15 cellular contexts compared by ENCODE assay signal in the genomic region with DNA sequence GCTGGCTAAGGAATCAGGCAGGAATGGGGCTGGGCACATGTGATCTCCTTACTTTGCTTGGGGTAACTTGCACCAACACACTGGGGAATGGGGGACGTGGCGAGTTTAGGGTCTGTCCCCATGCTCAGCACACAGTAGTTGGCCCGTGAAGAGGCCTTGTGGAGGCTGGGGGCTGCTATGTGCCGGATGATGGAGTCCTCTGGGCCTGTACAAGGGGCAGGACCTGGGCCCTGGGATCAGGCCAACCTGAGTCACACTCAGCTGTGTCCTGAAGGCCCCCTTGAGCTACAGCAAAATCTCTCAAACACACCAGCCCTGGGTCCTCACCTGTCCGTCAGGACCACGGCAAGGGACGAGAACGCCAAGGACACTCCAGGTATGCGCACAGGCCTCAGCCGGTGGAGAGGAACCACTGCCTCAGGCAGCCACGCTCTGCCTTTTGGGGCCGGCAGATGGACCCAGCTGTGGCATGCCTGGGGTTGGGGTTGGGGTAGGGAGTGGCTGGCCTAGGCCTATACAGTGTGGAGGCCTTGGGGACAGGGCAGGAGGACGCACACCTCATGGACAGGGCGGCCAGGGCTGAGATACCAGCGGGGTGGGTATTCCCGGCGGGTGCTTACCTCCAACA. TPM values are rescaled to one million over a fixed set of nuclear protein-coding genes. Genes with fewer than 3 reads are reported as not detected.
DNase-seq lines count a peak whose midpoint lies in the region; ATAC-seq and TF ChIP-seq lines count a peak whose summit lies in the region.
"Had no signal": no experiment of that assay in that cellular context is flagged by ENCODE, and none has a peak within 500 bp of the region (broad histone marks: within the 10 kb centered on the region; RNA-seq: fewer than 3 reads in every experiment).

No MANE protein-coding gene starts in this region.

- POLR2A ChIA-PET in naive thymus-derived CD8-positive, alpha-beta T cell (lab: Charles Lee) = no interaction called here

- DNase-seq in left ventricle myocardium superior (peak; percentile 32), Right ventricle myocardium superior (no peak), natural killer cell (no peak), T-helper 9 cell (no peak)
- peak in 1 of 10 donors; percentile 41 for DNase-seq in naive thymus-derived CD8-positive, alpha-beta T cell
- DNase-seq: ACHN, BE2C, DMS153, EL, H7, Kasumi-1, NCI-H187 treated with DMSO at 0.1 percent for 48 hours, NCI-H446 had no signal

- ATAC-seq in left ventricle myocardium superior (no peak), Right ventricle myocardium superior (ENCODE audit: poor library complexity) (no peak), GM18868 (IDR thresholded peaks at IDR 0.05; ENCODE audit: unreplicated experiment) (no peak), natural killer cell (no peak)
- ATAC-seq in naive thymus-derived CD8-positive, alpha-beta T cell = no peak

- H3K36me3 Mint-ChIP-seq in T-helper 1 cell treated with Interleukin-12 subunit alpha and Interleukin-12 subunit beta and Interleukin-4 antibody, amounts not matched to agents 30 μg/mL and 1 μg/mL, for 36 hours (ENCODE audit: low read depth) = peaks cover 7% of the 10 kb centered on the region
- peaks cover 0 to 14% (median 0%) of the 10 kb centered on the region in 3 donors for H3K36me3 Mint-ChIP-seq in naive thymus-derived CD8-positive, alpha-beta T cell
- no peaks in the 10 kb centered on the region for H3K36me3 Mint-ChIP-seq in natural killer cell

- H3K27ac Mint-ChIP-seq in T-helper 1 cell treated with Interleukin-12 subunit alpha and Interleukin-12 subunit beta and Interleukin-4 antibody, amounts not matched to agents 30 μg/mL and 1 μg/mL, for 36 hours = peak overlapping the region; percentile 63
- peak overlapping the region in 6 of 10 donors; percentile 15 to 67 (median 54) for H3K27ac Mint-ChIP-seq in naive thymus-derived CD8-positive, alpha-beta T cell
- no peak overlapping the region for H3K27ac Mint-ChIP-seq in natural killer cell

- intact Hi-C loops in left ventricle myocardium superior (cut with micrococcal nuclease) (no loop called here), Right ventricle myocardium superior (cut with DNase I) (no loop called here), natural killer cell (cut with micrococcal nuclease) (no loop called here)

- H3K4me3 Mint-ChIP-seq in T-helper 1 cell treated with Interleukin-12 subunit alpha and Interleukin-12 subunit beta and Interleukin-4 antibody, amounts not matched to agents 30 μg/mL and 1 μg/mL, for 36 hours = no peak overlapping the region
- H3K4me3 Mint-ChIP-seq in naive thymus-derived CD8-positive, alpha-beta T cell = peak overlapping the region in 2 of 10 donors; percentile 6 to 7
- H3K4me3 Mint-ChIP-seq in natural killer cell = no peak overlapping the region

- H3K9me3 Mint-ChIP-seq in T-helper 1 cell treated with Interleukin-12 subunit alpha and Interleukin-12 subunit beta and Interleukin-4 antibody, amounts not matched to agents 30 μg/mL and 1 μg/mL, for 36 hours = peaks cover 4% of the 10 kb centered on the region
- H3K9me3 Mint-ChIP-seq in naive thymus-derived CD8-positive, alpha-beta T cell = peaks cover 0 to 2% (median 0%) of the 10 kb centered on the region in 9 donors
- no peaks in the 10 kb centered on the region for H3K9me3 Mint-ChIP-seq in natural killer cell

- no peaks in the 10 kb centered on the region for H3K27me3 Mint-ChIP-seq in T-helper 1 cell treated with Interleukin-12 subunit alpha and Interleukin-12 subunit beta and Interleukin-4 antibody, amounts not matched to agents 30 μg/mL and 1 μg/mL, for 36 hours (ENCODE audit: low read depth)
- H3K27me3 Mint-ChIP-seq in naive thymus-derived CD8-positive, alpha-beta T cell = no peaks in the 10 kb centered on the region
- H3K27me3 Mint-ChIP-seq in natural killer cell (ENCODE audit: low read depth in 2 of 2) = no peaks in the 10 kb centered on the region

- no peak for TF ChIP-seq CTCF in natural killer cell (IDR thresholded peaks at IDR 0.05)

- peaks cover 30% of the 10 kb centered on the region for H3K4me1 Mint-ChIP-seq in T-helper 1 cell treated with Interleukin-12 subunit alpha and Interleukin-12 subunit beta and Interleukin-4 antibody, amounts not matched to agents 30 μg/mL and 1 μg/mL, for 36 hours (ENCODE audit: low read depth)
- peaks cover 32 to 68% (median 50%) of the 10 kb centered on the region in 4 donors for H3K4me1 Mint-ChIP-seq in naive thymus-derived CD8-positive, alpha-beta T cell
- H3K4me1 Mint-ChIP-seq in natural killer cell = peaks cover 33 to 49% of the 10 kb centered on the region in 2 donors

RNA-seq across cellular contexts. Expression of gene UCKL1, which starts 11.1 kb away (rescaled TPM):
- 59.9 TPM for total RNA-seq in left ventricle myocardium superior
- 54.4 TPM for total RNA-seq in Right ventricle myocardium superior
- total RNA-seq in naive thymus-derived CD8-positive, alpha-beta T cell = 10 to 100 TPM; 48.2 to 50.9 TPM
- polyA plus RNA-seq in naive thymus-derived CD8-positive, alpha-beta T cell = 10 to 100 TPM; 19.8 to 28.3 (median 21.0) TPM
- 10 to 100 TPM; 49.9 to 58.1 (median 49.9) TPM for total RNA-seq in natural killer cell

RNA-seq across cellular contexts. Expression of gene ZNF512B, which starts 24.6 kb away (rescaled TPM):
- total RNA-seq in left ventricle myocardium superior (14.0 TPM), Right ventricle myocardium superior (11.3 TPM), natural killer cell (10 to 100 TPM; 11.5 to 16.8 (median 13.8) TPM)
- 10 to 100 TPM; 17.7 to 19.4 TPM for total RNA-seq in naive thymus-derived CD8-positive, alpha-beta T cell
- 1 to 10 TPM in 1 of 3 donors, under 1 TPM in 2; 0.57 to 1.5 (median 0.59) TPM for polyA plus RNA-seq in naive thymus-derived CD8-positive, alpha-beta T cell

RNA-seq across cellular contexts. Expression of gene SAMD10, which starts 34.3 kb away (rescaled TPM):
- 6.4 TPM for total RNA-seq in left ventricle myocardium superior
- 6.0 TPM for total RNA-seq in Right ventricle myocardium superior
- total RNA-seq in naive thymus-derived CD8-positive, alpha-beta T cell = 1 to 10 TPM; 7.7 to 9.3 TPM
- polyA plus RNA-seq in naive thymus-derived CD8-positive, alpha-beta T cell = 10 to 100 TPM in 1 of 3 donors, 1 to 10 TPM in 2; 7.4 to 15.4 (median 8.9) TPM
- 10 to 100 TPM; 15.2 to 22.3 (median 17.6) TPM for total RNA-seq in natural killer cell

RNA-seq across cellular contexts. Expression of gene PRPF6, which starts 35.8 kb away (rescaled TPM):
- total RNA-seq in left ventricle myocardium superior (50.6 TPM), Right ventricle myocardium superior (45.3 TPM), natural killer cell (10 to 100 TPM; 52.7 to 63.0 (median 55.0) TPM)
- total RNA-seq in naive thymus-derived CD8-positive, alpha-beta T cell = 10 to 100 TPM; 91.1 to 93.3 TPM
- polyA plus RNA-seq in naive thymus-derived CD8-positive, alpha-beta T cell = 100 to 1,000 TPM in 1 of 3 donors, 10 to 100 TPM in 2; 67.2 to 110 (median 85.9) TPM

RNA-seq across cellular contexts. Expression of gene DNAJC5, which starts 50.2 kb away (rescaled TPM):
- total RNA-seq in left ventricle myocardium superior (47.3 TPM), Right ventricle myocardium superior (42.3 TPM), natural killer cell (10 to 100 TPM; 27.5 to 45.1 (median 42.8) TPM)
- 10 to 100 TPM; 51.8 to 52.9 TPM for total RNA-seq in naive thymus-derived CD8-positive, alpha-beta T cell
- polyA plus RNA-seq in naive thymus-derived CD8-positive, alpha-beta T cell = 1 to 10 TPM; 4.7 to 7.1 (median 6.7) TPM

Comparison
In these comparisons a context has a peak if more than half of its experiments do, and no peak if none do; other contexts are left out.
1. H3K27ac Mint-ChIP-seq: peak in T-helper 1 cell treated with Interleukin-12 subunit alpha and Interleukin-12 subunit beta and Interleukin-4 antibody, amounts not matched to agents 30 μg/mL and 1 μg/mL, for 36 hours (single experiment) and naive thymus-derived CD8-positive, alpha-beta T cell (6 of 10); none in natural killer cell (0 of 2).